8 cellular contexts compared by ENCODE assay signal in genomic region chr12:95943231-95943842, GRCh38. TPM values are rescaled to one million over a fixed set of nuclear protein-coding genes. Genes with fewer than 3 reads are reported as not detected.
DNase-seq lines count a peak whose midpoint lies in the region; ATAC-seq and TF ChIP-seq lines count a peak whose summit lies in the region.

A gene with protein sequence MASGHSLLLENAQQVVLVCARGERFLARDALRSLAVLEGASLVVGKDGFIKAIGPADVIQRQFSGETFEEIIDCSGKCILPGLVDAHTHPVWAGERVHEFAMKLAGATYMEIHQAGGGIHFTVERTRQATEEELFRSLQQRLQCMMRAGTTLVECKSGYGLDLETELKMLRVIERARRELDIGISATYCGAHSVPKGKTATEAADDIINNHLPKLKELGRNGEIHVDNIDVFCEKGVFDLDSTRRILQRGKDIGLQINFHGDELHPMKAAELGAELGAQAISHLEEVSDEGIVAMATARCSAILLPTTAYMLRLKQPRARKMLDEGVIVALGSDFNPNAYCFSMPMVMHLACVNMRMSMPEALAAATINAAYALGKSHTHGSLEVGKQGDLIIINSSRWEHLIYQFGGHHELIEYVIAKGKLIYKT (plus strand): TSS chr12:95943331. CDS start chr12:95943399, 68 bp downstream.

- H3K9me3 ChIP-seq in OCI-LY1 (ENCODE audit: low read length) = no peaks in the 10 kb centered on the region
- no peaks in the 10 kb centered on the region for H3K9me3 ChIP-seq in thoracic aorta

- H3K36me3 ChIP-seq in OCI-LY1 (ENCODE audit: insufficient read depth, low read length) = no peaks in the 10 kb centered on the region
- no peaks in the 10 kb centered on the region for H3K36me3 ChIP-seq in thoracic aorta

- H3K27me3 ChIP-seq in OCI-LY1 (ENCODE audit: insufficient read depth, low read length) (no peaks in the 10 kb centered on the region), thoracic aorta (replicated peaks; ENCODE audit: insufficient read depth) (no peaks in the 10 kb centered on the region)

- H3K9me2 ChIP-seq in OCI-LY1 (ENCODE audit: low read depth, low read length) = no peaks in the 10 kb centered on the region

- H3K4me2 ChIP-seq in OCI-LY1 (ENCODE audit: low read length) = peak within 1 kb of the TSS; percentile 91

- no peaks in the 10 kb centered on the region for H4K20me1 ChIP-seq in OCI-LY1 (ENCODE audit: insufficient read depth, low read length)

- peak within 1 kb of the TSS; percentile 66 for H3K4me3 ChIP-seq in OCI-LY1 (ENCODE audit: low read depth, low read length, poor library complexity, severe bottlenecking)
- peak within 1 kb of the TSS; percentile 60 for H3K4me3 ChIP-seq in fibroblast of pulmonary artery (replicated peaks; ENCODE audit: low read depth, low read length)
- peak within 1 kb of the TSS; percentile 96 for H3K4me3 ChIP-seq in thoracic aorta

- H3K4me3 Mint-ChIP-seq in neural crest cell = peak within 1 kb of the TSS; percentile 92

- no peaks in the 10 kb centered on the region for H3K79me2 ChIP-seq in OCI-LY1 (ENCODE audit: insufficient read depth, low read length)

- peak; percentile 57 for ATAC-seq in GM19023 (IDR thresholded peaks at IDR 0.05; ENCODE audit: unreplicated experiment)
- peak; percentile 59 for ATAC-seq in HG03159 (IDR thresholded peaks at IDR 0.05; ENCODE audit: unreplicated experiment)
- ATAC-seq in thoracic aorta (ENCODE audit: insufficient number of reproducible peaks, low FRiP score, low read depth) = peak; percentile 15

- H3K9ac ChIP-seq in OCI-LY1 (ENCODE audit: low read length) = peak within 1 kb of the TSS; percentile 67

- peaks cover 25% of the 10 kb centered on the region for H3K27me3 Mint-ChIP-seq in neural crest cell (ENCODE audit: low read depth)

- H3K36me3 Mint-ChIP-seq in neural crest cell (ENCODE audit: low read depth) = no peaks in the 10 kb centered on the region

- peak within 1 kb of the TSS; percentile 81 for H2AFZ ChIP-seq in OCI-LY1 (ENCODE audit: low read length)

- peaks cover 10% of the 10 kb centered on the region; the same call in 1 of the 2 replicates for H3F3A ChIP-seq in OCI-LY1 (ENCODE audit: insufficient read depth, low read length)

- H3K27ac Mint-ChIP-seq in neural crest cell (ENCODE audit: unreplicated experiment) = no peak within 1 kb of the TSS

- H3K27ac ChIP-seq in OCI-LY1 (ENCODE audit: low read depth, low read length, poor library complexity, severe bottlenecking) (no peak within 1 kb of the TSS), thoracic aorta (peak within 1 kb of the TSS in 1 of 2 donors; percentile 49)

- no peaks in the 10 kb centered on the region for H3K9me3 Mint-ChIP-seq in neural crest cell

- H3K4me1 ChIP-seq in OCI-LY1 (ENCODE audit: insufficient read depth, low read length, severe bottlenecking) (peaks cover 11% of the 10 kb centered on the region), thoracic aorta (ENCODE audit: control insufficient read depth in 1 of 2, low read depth in 2 of 2) (peaks cover 4 to 7% of the 10 kb centered on the region in 2 donors)

- DNase-seq in AML-193 (lab: John Stamatoyannopoulos, UW) = peak; percentile 26 to 50
- peak; percentile 16 to 38 for DNase-seq in activated T-helper 1 cell treated with anti-CD3 and anti-CD28 coated beads, Interleukin-2, amount 50 U/mL, for 16 hours (ENCODE audit: low read depth in 1 of 2, low spot score in 1 of 2)
- DNase-seq in fibroblast of pulmonary artery (ENCODE audit: low read depth) = peak; percentile 40
- DNase-seq in neural crest cell (ENCODE audit: low read depth, low spot score) = peak; percentile 65
- DNase-seq in thoracic aorta (ENCODE audit: low spot score) = no peak

- peaks cover 13% of the 10 kb centered on the region for H3K4me1 Mint-ChIP-seq in neural crest cell

- TF ChIP-seq CTCF in OCI-LY1 (IDR thresholded peaks at IDR 0.05; ENCODE audit: low read length) = peak; percentile 30; the same call in 1 of the 2 replicates
- peak; percentile 2 for TF ChIP-seq CTCF in fibroblast of pulmonary artery (IDR thresholded peaks at IDR 0.05; ENCODE audit: low read length, missing control alignments)
- peak; percentile 50 for TF ChIP-seq CTCF in neural crest cell (conservative IDR thresholded peaks at IDR 0.05)
- TF ChIP-seq CTCF in thoracic aorta (IDR thresholded peaks at IDR 0.05) = peak; percentile 51

RNA-seq across cellular contexts. Expression of the gene that starts here (rescaled TPM):
- 0.18 and 0.30 TPM in 2 replicates for total RNA-seq in neural crest cell
- 1 to 10 TPM in 1 of 2 donors, not detected in 1; 6.8 TPM for total RNA-seq in thoracic aorta

Comparison
In these comparisons a context has a peak if more than half of its experiments do, and no peak if none do; other contexts are left out.
1. Peak in DNase-seq in neural crest cell; RNA of the gene not detected or under 1 TPM.